17 cellular contexts compared by ENCODE assay signal in genomic region chr3:52437326-52438103, GRCh38. TPM values are rescaled to one million over a fixed set of nuclear protein-coding genes. Genes with fewer than 3 reads are reported as not detected.
DNase-seq lines count a peak whose midpoint lies in the region; ATAC-seq and TF ChIP-seq lines count a peak whose summit lies in the region.
"Had no signal": no experiment of that assay in that cellular context is flagged by ENCODE, and none has a peak within 500 bp of the region (broad histone marks: within the 10 kb centered on the region; RNA-seq: fewer than 3 reads in every experiment).

No MANE protein-coding gene starts in this region.

- H3K27ac ChIP-seq in VCaP = peak overlapping the region; percentile 57

- TF ChIP-seq CTCF in VCaP (conservative IDR thresholded peaks at IDR 0.05) = no peak

- ATAC-seq in sciatic nerve (no peak), GM21529 (IDR thresholded peaks at IDR 0.05; ENCODE audit: unreplicated experiment) (no peak)
- ATAC-seq: activated CD8-positive, alpha-beta memory T cell treated with anti-CD3 and anti-CD28 coated beads, Interleukin-2, amount 10 ng/mL, durations not matched to agents 7 days and 5 days had no signal

- intact Hi-C loops in sciatic nerve (cut with DNase I) = no loop called here

- in situ Hi-C loops in G401 (cut with HindIII; ENCODE audit: low sequenced_read_pairs) = no loop called here

- DNase-seq in G401 (ENCODE audit: low spot score) (peak; percentile 69), islet precursor cell (peak; percentile 51), sciatic nerve (ENCODE audit: low spot score) (peak; percentile 54), ecto neural progenitor cell (ENCODE audit: low spot score) (no peak), NCI-H2196 (lab: John Stamatoyannopoulos, UW; ENCODE audit: unreplicated experiment) (no peak), NCI-H1694 (lab: John Stamatoyannopoulos, UW) (no peak)
- DNase-seq: activated B cell treated with CpG ODN at 0.5 μM for 24 hours; activated CD8-positive, alpha-beta memory T cell treated with anti-CD3 and anti-CD28 coated beads, Interleukin-2, amount 10 ng/mL, durations not matched to agents 7 days and 5 days; activated gamma-delta T cell; mesendoderm; NCI-H1930; NCI-H510A treated with DMSO at 0.1 percent for 48 hours; SIG-M5; T-helper 2 cell had no signal

RNA-seq across cellular contexts. Expression of gene SEMA3G, which starts 7.4 kb away (rescaled TPM):
- total RNA-seq in G401 (2014; rRNA removed; shearing (Covaris generic)) = 0.10 and 0.98 TPM in 2 replicates
- 38.3 TPM for total RNA-seq in sciatic nerve
- total RNA-seq: activated B cell treated with CpG ODN at 0.5 μM for 24 hours had no signal

RNA-seq across cellular contexts. Expression of gene TNNC1, which starts 16.3 kb away (rescaled TPM):
- total RNA-seq in G401 (2014; rRNA removed; shearing (Covaris generic)) = 86.7 and 117 TPM in 2 replicates
- 205 TPM for total RNA-seq in sciatic nerve
- total RNA-seq: activated B cell treated with CpG ODN at 0.5 μM for 24 hours, endothelial cell of umbilical vein had no signal

RNA-seq across cellular contexts. Expression of gene NISCH, which starts 17.9 kb away (rescaled TPM):
- total RNA-seq in G401 (2014; rRNA removed; shearing (Covaris generic)) = 25.5 and 28.9 TPM in 2 replicates
- total RNA-seq in sciatic nerve = 163 TPM

RNA-seq across cellular contexts. Expression of gene PHF7, which starts 27.1 kb away (rescaled TPM):
- 6.7 and 8.3 TPM in 2 replicates for total RNA-seq in G401 (2014; rRNA removed; shearing (Covaris generic))
- total RNA-seq in sciatic nerve = 11.4 TPM

RNA-seq across cellular contexts. Expression of gene BAP1, which starts 27.7 kb away (rescaled TPM):
- 149 and 194 TPM in 2 replicates for total RNA-seq in G401 (2014; rRNA removed; shearing (Covaris generic))
- total RNA-seq in sciatic nerve = 59.5 TPM

Comparison
In these comparisons a context has a peak if more than half of its experiments do, and no peak if none do; other contexts are left out.
1. DNase-seq: peak in G401 (single experiment), islet precursor cell (single experiment) and sciatic nerve (single experiment); none in ecto neural progenitor cell (single experiment), NCI-H2196 (single experiment) and NCI-H1694 (single experiment).
2. RNA of gene SEMA3G, which starts 7.4 kb away (total RNA-seq): 38.3 TPM in sciatic nerve (single experiment); 0.10 to 0.98 TPM in G401; every median in the first group is over 10 times any median in the second.